27 cellular contexts compared by ENCODE assay signal in the genomic region with DNA sequence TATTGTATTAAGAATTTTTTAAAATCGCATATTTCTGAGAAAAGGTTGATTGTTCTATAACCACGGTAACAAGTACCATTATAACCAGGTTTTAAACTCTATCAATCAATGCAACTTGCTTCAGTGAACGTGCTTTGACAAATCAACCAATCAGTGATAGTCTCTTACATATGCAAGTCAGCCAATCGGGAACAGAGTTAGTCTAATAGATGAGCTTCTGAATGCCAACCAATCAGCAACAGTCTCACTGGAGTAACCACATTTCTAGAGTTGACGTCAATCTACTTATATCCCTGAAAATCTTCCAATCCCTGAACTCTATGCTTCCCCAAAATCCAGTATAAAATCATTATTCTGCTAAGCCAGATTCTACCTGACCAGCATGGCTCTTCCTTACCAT. TPM values are rescaled to one million over a fixed set of nuclear protein-coding genes. Genes with fewer than 3 reads are reported as not detected.
DNase-seq lines count a peak whose midpoint lies in the region; ATAC-seq and TF ChIP-seq lines count a peak whose summit lies in the region.
"Had no signal": no experiment of that assay in that cellular context is flagged by ENCODE, and none has a peak within 500 bp of the region (broad histone marks: within the 10 kb centered on the region; RNA-seq: fewer than 3 reads in every experiment).

No MANE protein-coding gene starts in this region.

- no peak overlapping the region for H3K4me3 ChIP-seq in Karpas-422 (ENCODE audit: low read length)
- H3K4me3 ChIP-seq: coronary artery, neural progenitor cell, skin epidermis had no signal

- H3K4me2 ChIP-seq in Karpas-422 (ENCODE audit: low read depth, low read length, poor library complexity, severe bottlenecking) = no peak overlapping the region
- H3K4me2 ChIP-seq: neural progenitor cell, SK-N-SH had no signal

- ATAC-seq in foreskin keratinocyte (peak; percentile 18), GM18861 (IDR thresholded peaks at IDR 0.05; ENCODE audit: unreplicated experiment) (no peak)
- ATAC-seq in stimulated activated naive CD8-positive, alpha-beta T cell treated with anti-CD3 and anti-CD28 coated beads, Interleukin-15, Interleukin-2, amounts not matched to agents 100 U/mL and 50 U/mL, for 24 hours = no peak
- ATAC-seq: activated T-cell treated with anti-CD3 and anti-CD28 coated beads, Interleukin-2, amount 50 U/mL, for 72 hours; left lobe of liver had no signal

- no peaks in the 10 kb centered on the region for H3K79me2 ChIP-seq in Karpas-422 (ENCODE audit: low read length)
- H3K79me2 ChIP-seq: parathyroid adenoma had no signal

- no peaks in the 10 kb centered on the region for H3K4me1 ChIP-seq in Karpas-422 (ENCODE audit: low read length)
- H3K4me1 ChIP-seq in foreskin keratinocyte = peaks cover 4% of the 10 kb centered on the region
- H3K4me1 ChIP-seq: parathyroid adenoma had no signal

- H3K27me3 ChIP-seq in Karpas-422 (ENCODE audit: low read length) (no peaks in the 10 kb centered on the region), foreskin keratinocyte (no peaks in the 10 kb centered on the region)
- H3K27me3 ChIP-seq: neural progenitor cell had no signal

- no peak overlapping the region for H2AFZ ChIP-seq in Karpas-422 (ENCODE audit: low read length)
- H2AFZ ChIP-seq: neural progenitor cell, parathyroid adenoma had no signal

- H4K20me1 ChIP-seq in Karpas-422 (ENCODE audit: insufficient read depth, low read depth, low read length) = no peaks in the 10 kb centered on the region

- H3K27ac ChIP-seq in Karpas-422 (ENCODE audit: low read length) = no peak overlapping the region
- H3K27ac ChIP-seq in foreskin keratinocyte = no peak overlapping the region
- H3K27ac ChIP-seq: 22Rv1, coronary artery, neural progenitor cell, parathyroid adenoma, skin epidermis had no signal

- no peaks in the 10 kb centered on the region for H3K36me3 ChIP-seq in Karpas-422 (ENCODE audit: insufficient read depth, low read length)
- H3K36me3 ChIP-seq: neural progenitor cell had no signal

- no peaks in the 10 kb centered on the region for H3K9me2 ChIP-seq in Karpas-422 (replicated peaks; ENCODE audit: insufficient read depth, low read length)
- H3K9me2 ChIP-seq: SK-N-SH had no signal

- no peak for TF ChIP-seq CTCF in foreskin keratinocyte (conservative IDR thresholded peaks at IDR 0.05)

- DNase-seq in DMS 273 (lab: John Stamatoyannopoulos, UW; ENCODE audit: unreplicated experiment) (peak; percentile 12), DMS 273 treated with DMSO at 0.1 percent for 48 hours (lab: John Stamatoyannopoulos, UW) (no peak), Karpas-422 (peak; percentile 49), RKO (ENCODE audit: low spot score) (peak; percentile 23), foreskin keratinocyte (no peak)
- no peak for DNase-seq in stimulated activated CD4-positive, alpha-beta T cell treated with anti-CD3 and anti-CD28 coated beads, Interleukin-2, amount 100 ng/mL, for 48 hours
- DNase-seq in stimulated activated naive CD8-positive, alpha-beta T cell treated with anti-CD3 and anti-CD28 coated beads, Interleukin-15, Interleukin-2, amounts not matched to agents 100 U/mL and 50 U/mL, for 24 hours = no peak
- DNase-seq: activated CD4-positive, alpha-beta T cell treated with anti-CD3 and anti-CD28 coated beads, Interleukin-2, amount 50 U/mL, for 48 hours; activated CD4-positive, CD25-positive, alpha-beta regulatory T cell treated with anti-CD3 and anti-CD28 coated beads, Interleukin-2, amount 50 U/mL, for 72 hours; activated T-cell treated with anti-CD3 and anti-CD28 coated beads, Interleukin-2, amount 50 U/mL, for 72 hours; Calu3; effector CD8-positive, alpha-beta T cell; EL; NCI-H1092 treated with DMSO at 0.1 percent for 48 hours; NCI-H1694 treated with DMSO at 0.1 percent for 48 hours; NCI-H526; retina; RPMI8226; SK-N-SH; stimulated activated naive CD4-positive, alpha-beta T cell treated with Interleukin-2 at 50 U/mL for 16 hours had no signal

- no peaks in the 10 kb centered on the region for H3K9me3 ChIP-seq in Karpas-422 (ENCODE audit: low read length)
- H3K9me3 ChIP-seq: SK-N-SH had no signal

- H3K9ac ChIP-seq in Karpas-422 (ENCODE audit: low read length) = no peak overlapping the region
- H3K9ac ChIP-seq: neural progenitor cell, parathyroid adenoma, SK-N-SH had no signal

RNA-seq across cellular contexts. Expression of a gene that starts 44.7 kb away (rescaled TPM):
- total RNA-seq in Karpas-422 (2014; rRNA removed; shearing (Covaris generic); ENCODE audit: low replicate concordance) = 31.6 and 43.7 TPM in 2 replicates
- total RNA-seq in foreskin keratinocyte = 28.0 and 28.1 TPM in 2 replicates
- 6.7 and 9.0 TPM in 2 replicates for polyA plus RNA-seq in foreskin keratinocyte

Comparison
In these comparisons a context has a peak if more than half of its experiments do, and no peak if none do; other contexts are left out.
1. DNase-seq: peak in DMS 273 (single experiment), Karpas-422 (single experiment) and RKO (single experiment); none in DMS 273 treated with DMSO at 0.1 percent for 48 hours (single experiment), foreskin keratinocyte (0 of 2), stimulated activated CD4-positive, alpha-beta T cell treated with anti-CD3 and anti-CD28 coated beads, Interleukin-2, amount 100 ng/mL, for 48 hours (0 of 2) and stimulated activated naive CD8-positive, alpha-beta T cell treated with anti-CD3 and anti-CD28 coated beads, Interleukin-15, Interleukin-2, amounts not matched to agents 100 U/mL and 50 U/mL, for 24 hours (single experiment).